ENCODE assay signal across 15 cellular contexts in the genomic region with DNA sequence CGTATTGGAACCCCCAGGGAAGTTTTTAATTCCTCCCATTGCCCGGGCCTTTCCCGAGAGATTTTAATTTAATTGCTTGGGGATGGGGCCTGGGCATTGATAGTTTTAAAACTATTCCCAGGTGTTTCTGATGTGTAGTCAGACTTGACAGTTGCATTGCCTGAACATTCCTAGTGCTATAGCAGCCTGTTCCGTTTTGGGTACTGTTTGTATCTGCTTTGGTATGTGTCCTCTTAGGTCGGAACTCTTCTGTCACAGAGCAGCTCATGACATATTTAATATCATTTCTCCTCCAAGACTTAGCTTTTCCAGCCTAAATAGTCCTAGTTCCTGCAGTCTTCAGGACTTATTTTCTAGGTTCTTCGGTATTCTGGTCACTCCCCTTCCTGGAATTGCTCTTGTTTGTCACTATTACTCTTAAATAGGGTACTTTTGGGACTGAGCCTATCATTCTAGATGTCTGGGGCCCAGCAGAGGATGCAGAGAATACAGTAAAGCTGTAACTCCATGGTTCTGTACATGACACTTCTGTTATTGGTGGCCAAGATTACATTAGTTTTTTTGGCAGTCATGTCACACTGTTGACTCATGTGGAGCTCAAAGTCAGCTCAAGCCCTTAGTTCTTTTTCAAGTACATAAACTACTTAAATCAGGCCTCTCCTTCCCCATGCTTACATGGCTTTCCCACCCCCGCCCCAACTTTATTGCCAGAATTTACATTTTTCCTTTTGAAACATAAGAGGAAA.
A peak's percentile ranks its signal among the peaks of the same experiment; 100 is the strongest.
DNase-seq lines count a peak whose midpoint lies in the region; ATAC-seq and TF ChIP-seq lines count a peak whose summit lies in the region.
"Had no signal": no experiment of that assay in that cellular context is flagged by ENCODE, and none has a peak within 500 bp of the region (broad histone marks: within the 10 kb centered on the region; RNA-seq: fewer than 3 reads in every experiment).

No MANE protein-coding gene starts in this region.

- H3K4me3 ChIP-seq in ACC112 (ENCODE audit: low read depth, low read length) (no peak overlapping the region), GM23248 (no peak overlapping the region), cardiac fibroblast (replicated peaks in 1 of 2; ENCODE audit: low read depth in 2 of 2, low read length in 2 of 2) (no peak overlapping the region)

- peaks cover 18% of the 10 kb centered on the region; the same call in 1 of the 2 replicates for H3F3A ChIP-seq in GM23248 (ENCODE audit: insufficient read depth)

- DNase-seq in GM23248 = peak; percentile 79
- peak; percentile 70 to 73 for DNase-seq in cardiac fibroblast (ENCODE audit: low read depth in 2 of 2)
- peak; percentile 65 for DNase-seq in iris pigment epithelial cell (ENCODE audit: low read depth)
- DNase-seq in GDM1 (lab: John Stamatoyannopoulos, UW) = no peak
- no peak for DNase-seq in substantia nigra (lab: John Stamatoyannopoulos, UW)
- no peak for DNase-seq in superior temporal gyrus (ENCODE audit: extremely low spot score)
- DNase-seq: activated CD4-positive, alpha-beta T cell treated with anti-CD3 and anti-CD28 coated beads, Interleukin-2, amount 10 ng/mL, durations not matched to agents 7 days and 5 days; BE2C; cerebellar nuclear complex; DMS79 treated with DMSO at 0.1 percent for 48 hours; stimulated activated CD4-positive, alpha-beta T cell treated with anti-CD3 and anti-CD28 coated beads, Interleukin-2, amount 100 ng/mL, for 48 hours; stimulated activated naive CD4-positive, alpha-beta T cell had no signal

- H3K79me2 ChIP-seq in ACC112 (ENCODE audit: control insufficient read depth, insufficient read depth, low read length, unreplicated experiment) (peaks cover 53% of the 10 kb centered on the region), GM23248 (ENCODE audit: insufficient read depth) (peaks cover 64% of the 10 kb centered on the region)

- H3K9ac ChIP-seq in GM23248 = no peak overlapping the region
- H3K9ac ChIP-seq: parathyroid adenoma had no signal

- H3K36me3 ChIP-seq in ACC112 (ENCODE audit: insufficient read depth, low read length) (peaks cover 16% of the 10 kb centered on the region), GM23248 (ENCODE audit: low read depth) (no peaks in the 10 kb centered on the region)
- H3K36me3 ChIP-seq: BE2C had no signal

- no peaks in the 10 kb centered on the region for H3K9me3 ChIP-seq in GM23248 (ENCODE audit: low read depth)
- H3K9me3 ChIP-seq: BE2C had no signal

- H3K27ac ChIP-seq in ACC112 (ENCODE audit: low read depth, low read length) (peak overlapping the region; percentile 13; the same call in 1 of the 2 replicates), GM23248 (no peak overlapping the region), substantia nigra (ENCODE audit: low read depth, low read length, poor library complexity, severe bottlenecking) (no peak overlapping the region)
- H3K27ac ChIP-seq: parathyroid adenoma had no signal

- H2AFZ ChIP-seq in ACC112 (ENCODE audit: low read length, unreplicated experiment) (no peak overlapping the region), GM23248 (no peak overlapping the region)
- H2AFZ ChIP-seq: parathyroid adenoma had no signal

- H3K4me1 ChIP-seq in ACC112 (ENCODE audit: control insufficient read depth, insufficient read depth, low read length, unreplicated experiment) (peaks cover 23% of the 10 kb centered on the region), GM23248 (ENCODE audit: insufficient read depth) (peaks cover 29% of the 10 kb centered on the region)
- H3K4me1 ChIP-seq: BE2C had no signal

- ATAC-seq in HG03280 (IDR thresholded peaks at IDR 0.05; ENCODE audit: unreplicated experiment) = no peak

- no peaks in the 10 kb centered on the region for H3K9me2 ChIP-seq in GM23248 (ENCODE audit: insufficient read depth)

- in situ Hi-C loops in GM23248 (cut with MboI) = no loop called here

- no peak for TF ChIP-seq CTCF in cardiac fibroblast (IDR thresholded peaks at IDR 0.05; ENCODE audit: low read depth, low read length)

- H4K20me1 ChIP-seq in GM23248 (ENCODE audit: insufficient read depth) = no peaks in the 10 kb centered on the region

- H3K27me3 ChIP-seq in ACC112 (ENCODE audit: insufficient read depth, low read length) = no peaks in the 10 kb centered on the region
- H3K27me3 ChIP-seq in GM23248 (replicated peaks; ENCODE audit: insufficient read depth) = no peaks in the 10 kb centered on the region
- H3K27me3 ChIP-seq: BE2C had no signal

- peak overlapping the region; percentile 19 for H3K4me2 ChIP-seq in GM23248 (ENCODE audit: unreplicated experiment)

- WGBS in GM23248 (ENCODE audit: low coverage in 1 of 2, low lambda C conversion rate in 2 of 2, missing lambda C conversion rate in 2 of 2), 2 experiments = 44 to 45% methylated on average over 7 of the region's 7 CpGs

Comparison
In these comparisons a context has a peak if more than half of its experiments do, and no peak if none do; other contexts are left out.
1. DNase-seq: peak in GM23248 (single experiment), cardiac fibroblast (2 of 2) and iris pigment epithelial cell (single experiment); none in GDM1 (single experiment), substantia nigra (0 of 49) and superior temporal gyrus (single experiment).